9 cellular contexts compared by ENCODE assay signal in genomic region chr20:41003143-41003932, GRCh38. TPM values are rescaled to one million over a fixed set of nuclear protein-coding genes. Genes with fewer than 3 reads are reported as not detected.
A peak's percentile ranks its signal among the peaks of the same experiment; 100 is the strongest.
DNase-seq lines count a peak whose midpoint lies in the region; ATAC-seq and TF ChIP-seq lines count a peak whose summit lies in the region.
"Had no signal": no experiment of that assay in that cellular context is flagged by ENCODE, and none has a peak within 500 bp of the region (broad histone marks: within the 10 kb centered on the region; RNA-seq: fewer than 3 reads in every experiment).

No MANE protein-coding gene starts in this region.

- DNase-seq in NCI-H460 (ENCODE audit: extremely low read depth, low read depth) (peak; percentile 97), myocyte (ENCODE audit: low read depth) (peak; percentile 91), OCI-M2 (lab: John Stamatoyannopoulos, UW; ENCODE audit: unreplicated experiment) (no peak), GM20000 (ENCODE audit: low spot score) (no peak)
- peak; percentile 58 for DNase-seq in activated CD4-positive, alpha-beta T cell treated with anti-CD3 and anti-CD28 coated beads, Interleukin-2, amount 50 U/mL, for 1 hour
- DNase-seq in effector CD4-positive, alpha-beta T cell = peak; percentile 60
- peak; percentile 55 to 88 for DNase-seq in stimulated activated effector memory CD8-positive, alpha-beta T cell treated with anti-CD3 and anti-CD28 coated beads, Interleukin-12 subunit alpha, Interleukin-12 subunit beta, amount 100 ng/mL, for 72 hours (ENCODE audit: low spot score in 2 of 2)

- H3K9me3 Mint-ChIP-seq in stimulated activated effector memory CD8-positive, alpha-beta T cell treated with anti-CD3 and anti-CD28 coated beads, Interleukin-12 subunit alpha, Interleukin-12 subunit beta, amount 100 ng/mL, for 72 hours = no peaks in the 10 kb centered on the region

- H3K4me1 Mint-ChIP-seq in stimulated activated effector memory CD8-positive, alpha-beta T cell treated with anti-CD3 and anti-CD28 coated beads, Interleukin-12 subunit alpha, Interleukin-12 subunit beta, amount 100 ng/mL, for 72 hours = peaks cover 47% of the 10 kb centered on the region

- peak; percentile 45 for ATAC-seq in GM21576 (IDR thresholded peaks at IDR 0.05; ENCODE audit: unreplicated experiment)
- peak; percentile 95 for ATAC-seq in stimulated activated effector memory CD8-positive, alpha-beta T cell treated with anti-CD3 and anti-CD28 coated beads, Interleukin-12 subunit alpha, Interleukin-12 subunit beta, amount 100 ng/mL, for 72 hours

- H3K36me3 Mint-ChIP-seq in stimulated activated effector memory CD8-positive, alpha-beta T cell treated with anti-CD3 and anti-CD28 coated beads, Interleukin-12 subunit alpha, Interleukin-12 subunit beta, amount 100 ng/mL, for 72 hours = no peaks in the 10 kb centered on the region
- H3K36me3 Mint-ChIP-seq: brain had no signal

- H3K4me3 Mint-ChIP-seq in stimulated activated effector memory CD8-positive, alpha-beta T cell treated with anti-CD3 and anti-CD28 coated beads, Interleukin-12 subunit alpha, Interleukin-12 subunit beta, amount 100 ng/mL, for 72 hours = peak overlapping the region; percentile 63
- H3K4me3 Mint-ChIP-seq: brain had no signal

- TF ChIP-seq CTCF in GM20000 (IDR thresholded peaks at IDR 0.05; ENCODE audit: extremely low read depth, missing control alignments) = no peak

- H3K27ac Mint-ChIP-seq in stimulated activated effector memory CD8-positive, alpha-beta T cell treated with anti-CD3 and anti-CD28 coated beads, Interleukin-12 subunit alpha, Interleukin-12 subunit beta, amount 100 ng/mL, for 72 hours = peak overlapping the region; percentile 94

RNA-seq across cellular contexts. Expression of gene TOP1, which starts 25.3 kb away (rescaled TPM):
- total RNA-seq in NCI-H460 (2014; rRNA removed; shearing (Covaris generic)) = 41.4 and 48.9 TPM in 2 replicates
- 31.5 and 39.6 TPM in 2 replicates for polyA plus RNA-seq in NCI-H460 (2014; cell fraction: nucleus; rRNA removed)
- 18.8 and 23.3 TPM in 2 replicates for total RNA-seq in myocyte
- 21.5 TPM for polyA plus RNA-seq in myocyte (2012)

Comparison
In these comparisons a context has a peak if more than half of its experiments do, and no peak if none do; other contexts are left out.
1. DNase-seq: peak in NCI-H460 (single experiment), activated CD4-positive, alpha-beta T cell treated with anti-CD3 and anti-CD28 coated beads, Interleukin-2, amount 50 U/mL, for 1 hour (single experiment), effector CD4-positive, alpha-beta T cell (single experiment), myocyte (single experiment) and stimulated activated effector memory CD8-positive, alpha-beta T cell treated with anti-CD3 and anti-CD28 coated beads, Interleukin-12 subunit alpha, Interleukin-12 subunit beta, amount 100 ng/mL, for 72 hours (2 of 2); none in OCI-M2 (single experiment) and GM20000 (single experiment).